21 cellular contexts compared by ENCODE assay signal in the genomic region with DNA sequence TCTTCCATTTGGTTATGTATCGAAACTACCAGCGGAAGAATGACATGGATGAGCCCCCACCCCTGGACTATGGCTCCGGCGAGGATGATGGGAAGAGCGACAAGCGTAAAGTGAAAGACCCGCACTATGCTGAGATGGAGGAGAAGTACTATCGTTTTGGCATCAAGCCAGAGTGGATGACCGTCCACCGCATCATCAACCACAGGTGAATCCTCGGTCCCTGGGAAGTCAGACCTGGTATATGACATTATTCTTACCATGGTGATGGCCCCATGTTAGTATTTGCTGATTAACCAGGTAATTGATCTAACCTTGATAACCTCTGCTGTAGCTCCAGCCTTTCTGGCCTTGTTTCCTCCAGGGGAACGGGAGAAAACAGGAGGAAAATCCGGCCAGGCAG.
DNase-seq lines count a peak whose midpoint lies in the region; ATAC-seq, FAIRE-seq and TF ChIP-seq lines count a peak whose summit lies in the region.
"Had no signal": no experiment of that assay in that cellular context is flagged by ENCODE, and none has a peak within 500 bp of the region (broad histone marks: within the 10 kb centered on the region; RNA-seq: fewer than 3 reads in every experiment).

No MANE protein-coding gene starts in this region.

- peaks cover 66% of the 10 kb centered on the region for H3K36me3 Mint-ChIP-seq in stimulated activated memory B cell treated with anti-CD40 and anti-IgM and Interleukin-4, amounts not matched to agents 10 μg/mL and 1 μg/mL and 100 μg/mL, for 72 hours

- no peaks in the 10 kb centered on the region for H3K9me3 Mint-ChIP-seq in stimulated activated memory B cell treated with anti-CD40 and anti-IgM and Interleukin-4, amounts not matched to agents 10 μg/mL and 1 μg/mL and 100 μg/mL, for 72 hours
- H3K9me3 Mint-ChIP-seq: CD14-positive monocyte; T-helper 1 cell treated with Interleukin-12 subunit alpha and Interleukin-12 subunit beta and Interleukin-4 antibody, amounts not matched to agents 30 μg/mL and 1 μg/mL, for 36 hours; WTC11 had no signal

- intact Hi-C loops in tibial artery (cut with DNase I; ENCODE audit: low total_unique reads) = loop anchor here (5.0 kb wide), 1 partner anchor 35 kb away; no protein-coding TSS in a partner anchor

- H3K4me1 ChIP-seq in tibial artery = no peaks in the 10 kb centered on the region
- H3K4me1 ChIP-seq: HAP-1, upper lobe of left lung had no signal

- no peak for ATAC-seq in stimulated activated memory B cell treated with anti-CD40 and anti-IgM and Interleukin-4, amounts not matched to agents 10 μg/mL and 1 μg/mL and 100 μg/mL, for 72 hours
- no peak for ATAC-seq in GM19023 (IDR thresholded peaks at IDR 0.05; ENCODE audit: unreplicated experiment)
- ATAC-seq: WTC11 had no signal

- peak overlapping the region; percentile 33 for H3K27ac Mint-ChIP-seq in stimulated activated memory B cell treated with anti-CD40 and anti-IgM and Interleukin-4, amounts not matched to agents 10 μg/mL and 1 μg/mL and 100 μg/mL, for 72 hours
- H3K27ac Mint-ChIP-seq: T-helper 1 cell treated with Interleukin-12 subunit alpha and Interleukin-12 subunit beta and Interleukin-4 antibody, amounts not matched to agents 30 μg/mL and 1 μg/mL, for 36 hours; WTC11 had no signal

- no peak overlapping the region for H3K4me3 Mint-ChIP-seq in stimulated activated memory B cell treated with anti-CD40 and anti-IgM and Interleukin-4, amounts not matched to agents 10 μg/mL and 1 μg/mL and 100 μg/mL, for 72 hours
- H3K4me3 Mint-ChIP-seq: CD14-positive monocyte; T-helper 1 cell treated with Interleukin-12 subunit alpha and Interleukin-12 subunit beta and Interleukin-4 antibody, amounts not matched to agents 30 μg/mL and 1 μg/mL, for 36 hours; WTC11 had no signal

- H3K36me3 ChIP-seq in tibial artery = peaks cover 26 to 87% (median 60%) of the 10 kb centered on the region in 3 donors

- DNase-seq in activated CD8-positive, alpha-beta memory T cell treated with anti-CD3 and anti-CD28 coated beads, Interleukin-2, amount 50 U/mL, for 48 hours = peak; percentile 39
- DNase-seq in activated CD8-positive, alpha-beta memory T cell treated with anti-CD3 and anti-CD28 coated beads, Interleukin-2, amount 50 U/mL, for 4 hours = no peak
- DNase-seq in RCC 7860 (ENCODE audit: low spot score) = peak; percentile 57
- DNase-seq in ecto neural progenitor cell (ENCODE audit: low spot score) = peak; percentile 28
- DNase-seq in KG1 (lab: John Stamatoyannopoulos, UW) = no peak
- no peak for DNase-seq in tibial artery
- DNase-seq: activated gamma-delta T cell treated with Interleukin-2 at 50 U/mL for 16 hours; DMS 273 treated with DMSO at 0.1 percent for 48 hours; mesendoderm; NCI-H1417 treated with DMSO at 0.1 percent for 48 hours; stimulated activated CD4-positive, alpha-beta T cell treated with anti-CD3 and anti-CD28 coated beads, Interleukin-1b, Interleukin-23, amount 100 ng/mL, for 48 hours; upper lobe of left lung had no signal

- peaks cover 5% of the 10 kb centered on the region for H3K4me1 Mint-ChIP-seq in stimulated activated memory B cell treated with anti-CD40 and anti-IgM and Interleukin-4, amounts not matched to agents 10 μg/mL and 1 μg/mL and 100 μg/mL, for 72 hours
- H3K4me1 Mint-ChIP-seq: WTC11 had no signal

- H3K27ac ChIP-seq in tibial artery = no peak overlapping the region
- H3K27ac ChIP-seq: epithelial cell of prostate, upper lobe of left lung had no signal

- TF ChIP-seq CTCF in tibial artery (IDR thresholded peaks at IDR 0.05) = no peak

- H3K27me3 Mint-ChIP-seq in stimulated activated memory B cell treated with anti-CD40 and anti-IgM and Interleukin-4, amounts not matched to agents 10 μg/mL and 1 μg/mL and 100 μg/mL, for 72 hours = no peaks in the 10 kb centered on the region
- H3K27me3 Mint-ChIP-seq: progenitor cell of endocrine pancreas had no signal

- H3K4me3 ChIP-seq in tibial artery = no peak overlapping the region
- H3K4me3 ChIP-seq: HAP-1, upper lobe of left lung had no signal

- no peaks in the 10 kb centered on the region for H3K9me3 ChIP-seq in tibial artery
- H3K9me3 ChIP-seq: HAP-1, upper lobe of left lung had no signal

- FAIRE-seq in RCC 7860 (lab: Jason Lieb, UNC) = no peak
- FAIRE-seq: G401.6 had no signal

- no peaks in the 10 kb centered on the region for H3K27me3 ChIP-seq in tibial artery
- H3K27me3 ChIP-seq: upper lobe of left lung had no signal

Comparison
In these comparisons a context has a peak if more than half of its experiments do, and no peak if none do; other contexts are left out.
1. DNase-seq: peak in activated CD8-positive, alpha-beta memory T cell treated with anti-CD3 and anti-CD28 coated beads, Interleukin-2, amount 50 U/mL, for 48 hours (single experiment), RCC 7860 (single experiment) and ecto neural progenitor cell (single experiment); none in activated CD8-positive, alpha-beta memory T cell treated with anti-CD3 and anti-CD28 coated beads, Interleukin-2, amount 50 U/mL, for 4 hours (single experiment), KG1 (single experiment) and tibial artery (0 of 2).